Comparison of ENCODE assay signal across 2 cellular contexts in the genomic region with DNA sequence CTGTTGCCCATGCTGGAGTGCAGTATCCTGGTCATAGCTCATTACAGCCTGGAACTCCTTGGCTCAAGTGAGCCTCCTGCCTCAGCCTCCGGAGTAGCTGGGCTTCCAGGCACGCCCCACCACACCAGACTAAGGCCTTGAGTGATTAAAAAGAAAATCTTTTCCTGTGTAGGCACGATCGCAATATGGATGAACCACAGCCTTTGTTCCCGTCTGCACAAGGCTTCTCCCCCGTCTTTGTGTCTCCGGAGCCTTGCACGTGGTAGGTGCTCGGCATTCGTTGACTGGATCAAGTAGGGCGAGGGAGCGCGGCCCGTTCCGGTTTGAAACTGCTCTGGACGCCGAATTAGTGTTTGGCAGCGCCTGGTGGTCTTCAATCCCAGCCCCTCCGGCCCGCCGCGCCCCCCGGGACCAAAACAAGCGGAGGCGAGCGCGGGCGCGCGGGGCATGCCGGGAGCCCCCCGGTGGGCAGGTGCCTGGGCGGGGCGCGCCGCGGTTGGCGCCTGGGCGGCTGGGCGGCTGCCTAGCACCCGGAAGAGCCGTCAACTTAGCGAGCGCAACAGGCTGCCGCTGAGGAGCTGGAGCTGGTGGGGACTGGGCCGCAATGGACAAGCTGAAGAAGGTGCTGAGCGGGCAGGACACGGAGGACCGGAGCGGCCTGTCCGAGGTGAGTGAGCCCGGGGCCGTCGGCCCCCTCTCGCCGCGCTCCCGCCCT.
TF ChIP-seq lines count a peak whose summit lies in the region.

A gene (plus strand): TSS at position 529 of the 715 bp plus-strand sequence. CDS start 76 bp downstream, at position 605.

TF ChIP-seq in A549, 52 proteins besides CTCF, POLR2A, EP300 and RAD21 (continued from another document):
- TF ChIP-seq CHD4 (IDR thresholded peaks at IDR 0.05; ENCODE audit: borderline replicate concordance) (no peak), HOXB5 (CRISPR knock-in tag; IDR thresholded peaks at IDR 0.05) (peak; percentile 98), POLR2AphosphoS2 (conservative IDR thresholded peaks at IDR 0.05; ENCODE audit: low read length) (no peak), ZNF302 (CRISPR knock-in tag; IDR thresholded peaks at IDR 0.05) (peak; percentile 78), MYC (IDR thresholded peaks at IDR 0.05; ENCODE audit: borderline replicate concordance, low read length) (peak; percentile 86), RFX5 (IDR thresholded peaks at IDR 0.05) (no peak), GATA3 (IDR thresholded peaks at IDR 0.05; ENCODE audit: borderline replicate concordance) (no peak)
- TF ChIP-seq, protein P1, sequence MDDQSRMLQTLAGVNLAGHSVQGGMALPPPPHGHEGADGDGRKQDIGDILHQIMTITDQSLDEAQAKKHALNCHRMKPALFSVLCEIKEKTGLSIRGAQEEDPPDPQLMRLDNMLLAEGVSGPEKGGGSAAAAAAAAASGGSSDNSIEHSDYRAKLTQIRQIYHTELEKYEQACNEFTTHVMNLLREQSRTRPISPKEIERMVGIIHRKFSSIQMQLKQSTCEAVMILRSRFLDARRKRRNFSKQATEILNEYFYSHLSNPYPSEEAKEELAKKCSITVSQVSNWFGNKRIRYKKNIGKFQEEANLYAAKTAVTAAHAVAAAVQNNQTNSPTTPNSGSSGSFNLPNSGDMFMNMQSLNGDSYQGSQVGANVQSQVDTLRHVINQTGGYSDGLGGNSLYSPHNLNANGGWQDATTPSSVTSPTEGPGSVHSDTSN (IDR thresholded peaks at IDR 0.05): no peak
- TF ChIP-seq, protein P2, sequence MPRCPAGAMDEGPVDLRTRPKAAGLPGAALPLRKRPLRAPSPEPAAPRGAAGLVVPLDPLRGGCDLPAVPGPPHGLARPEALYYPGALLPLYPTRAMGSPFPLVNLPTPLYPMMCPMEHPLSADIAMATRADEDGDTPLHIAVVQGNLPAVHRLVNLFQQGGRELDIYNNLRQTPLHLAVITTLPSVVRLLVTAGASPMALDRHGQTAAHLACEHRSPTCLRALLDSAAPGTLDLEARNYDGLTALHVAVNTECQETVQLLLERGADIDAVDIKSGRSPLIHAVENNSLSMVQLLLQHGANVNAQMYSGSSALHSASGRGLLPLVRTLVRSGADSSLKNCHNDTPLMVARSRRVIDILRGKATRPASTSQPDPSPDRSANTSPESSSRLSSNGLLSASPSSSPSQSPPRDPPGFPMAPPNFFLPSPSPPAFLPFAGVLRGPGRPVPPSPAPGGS (IDR thresholded peaks at IDR 0.05): peak; percentile 87; the same call in 2 of the 3 replicates
- TF ChIP-seq, protein P3, sequence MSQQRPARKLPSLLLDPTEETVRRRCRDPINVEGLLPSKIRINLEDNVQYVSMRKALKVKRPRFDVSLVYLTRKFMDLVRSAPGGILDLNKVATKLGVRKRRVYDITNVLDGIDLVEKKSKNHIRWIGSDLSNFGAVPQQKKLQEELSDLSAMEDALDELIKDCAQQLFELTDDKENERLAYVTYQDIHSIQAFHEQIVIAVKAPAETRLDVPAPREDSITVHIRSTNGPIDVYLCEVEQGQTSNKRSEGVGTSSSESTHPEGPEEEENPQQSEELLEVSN (IDR thresholded peaks at IDR 0.05; ENCODE audit: borderline replicate concordance, low read depth): peak; percentile 95

TF ChIP-seq in WTC11, 78 proteins besides CTCF, POLR2A, EP300 and RAD21 (continued from another document and continues in another):
- TF ChIP-seq, protein P4, sequence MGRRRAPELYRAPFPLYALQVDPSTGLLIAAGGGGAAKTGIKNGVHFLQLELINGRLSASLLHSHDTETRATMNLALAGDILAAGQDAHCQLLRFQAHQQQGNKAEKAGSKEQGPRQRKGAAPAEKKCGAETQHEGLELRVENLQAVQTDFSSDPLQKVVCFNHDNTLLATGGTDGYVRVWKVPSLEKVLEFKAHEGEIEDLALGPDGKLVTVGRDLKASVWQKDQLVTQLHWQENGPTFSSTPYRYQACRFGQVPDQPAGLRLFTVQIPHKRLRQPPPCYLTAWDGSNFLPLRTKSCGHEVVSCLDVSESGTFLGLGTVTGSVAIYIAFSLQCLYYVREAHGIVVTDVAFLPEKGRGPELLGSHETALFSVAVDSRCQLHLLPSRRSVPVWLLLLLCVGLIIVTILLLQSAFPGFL (CRISPR knock-in tag; IDR thresholded peaks at IDR 0.05; ENCODE audit: borderline replicate concordance): no peak
- peak; percentile 77; the same call in 1 of the 2 replicates for TF ChIP-seq JUN (CRISPR knock-in tag; IDR thresholded peaks at IDR 0.05)
- no peak for TF ChIP-seq ZNF138 (CRISPR knock-in tag; conservative IDR thresholded peaks at IDR 0.05)
- TF ChIP-seq, protein P5, sequence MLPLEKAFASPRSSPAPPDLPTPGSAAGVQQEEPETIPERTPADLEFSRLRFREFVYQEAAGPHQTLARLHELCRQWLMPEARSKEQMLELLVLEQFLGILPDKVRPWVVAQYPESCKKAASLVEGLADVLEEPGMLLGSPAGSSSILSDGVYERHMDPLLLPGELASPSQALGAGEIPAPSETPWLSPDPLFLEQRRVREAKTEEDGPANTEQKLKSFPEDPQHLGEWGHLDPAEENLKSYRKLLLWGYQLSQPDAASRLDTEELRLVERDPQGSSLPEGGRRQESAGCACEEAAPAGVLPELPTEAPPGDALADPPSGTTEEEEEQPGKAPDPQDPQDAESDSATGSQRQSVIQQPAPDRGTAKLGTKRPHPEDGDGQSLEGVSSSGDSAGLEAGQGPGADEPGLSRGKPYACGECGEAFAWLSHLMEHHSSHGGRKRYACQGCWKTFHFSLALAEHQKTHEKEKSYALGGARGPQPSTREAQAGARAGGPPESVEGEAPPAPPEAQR (CRISPR knock-in tag; IDR thresholded peaks at IDR 0.05): no peak
- peak; percentile 87; the same call in 1 of the 2 replicates for TF ChIP-seq CREM (CRISPR knock-in tag; IDR thresholded peaks at IDR 0.05)
- no peak for TF ChIP-seq SMAD4 (CRISPR knock-in tag; IDR thresholded peaks at IDR 0.05)
- TF ChIP-seq, protein P6, sequence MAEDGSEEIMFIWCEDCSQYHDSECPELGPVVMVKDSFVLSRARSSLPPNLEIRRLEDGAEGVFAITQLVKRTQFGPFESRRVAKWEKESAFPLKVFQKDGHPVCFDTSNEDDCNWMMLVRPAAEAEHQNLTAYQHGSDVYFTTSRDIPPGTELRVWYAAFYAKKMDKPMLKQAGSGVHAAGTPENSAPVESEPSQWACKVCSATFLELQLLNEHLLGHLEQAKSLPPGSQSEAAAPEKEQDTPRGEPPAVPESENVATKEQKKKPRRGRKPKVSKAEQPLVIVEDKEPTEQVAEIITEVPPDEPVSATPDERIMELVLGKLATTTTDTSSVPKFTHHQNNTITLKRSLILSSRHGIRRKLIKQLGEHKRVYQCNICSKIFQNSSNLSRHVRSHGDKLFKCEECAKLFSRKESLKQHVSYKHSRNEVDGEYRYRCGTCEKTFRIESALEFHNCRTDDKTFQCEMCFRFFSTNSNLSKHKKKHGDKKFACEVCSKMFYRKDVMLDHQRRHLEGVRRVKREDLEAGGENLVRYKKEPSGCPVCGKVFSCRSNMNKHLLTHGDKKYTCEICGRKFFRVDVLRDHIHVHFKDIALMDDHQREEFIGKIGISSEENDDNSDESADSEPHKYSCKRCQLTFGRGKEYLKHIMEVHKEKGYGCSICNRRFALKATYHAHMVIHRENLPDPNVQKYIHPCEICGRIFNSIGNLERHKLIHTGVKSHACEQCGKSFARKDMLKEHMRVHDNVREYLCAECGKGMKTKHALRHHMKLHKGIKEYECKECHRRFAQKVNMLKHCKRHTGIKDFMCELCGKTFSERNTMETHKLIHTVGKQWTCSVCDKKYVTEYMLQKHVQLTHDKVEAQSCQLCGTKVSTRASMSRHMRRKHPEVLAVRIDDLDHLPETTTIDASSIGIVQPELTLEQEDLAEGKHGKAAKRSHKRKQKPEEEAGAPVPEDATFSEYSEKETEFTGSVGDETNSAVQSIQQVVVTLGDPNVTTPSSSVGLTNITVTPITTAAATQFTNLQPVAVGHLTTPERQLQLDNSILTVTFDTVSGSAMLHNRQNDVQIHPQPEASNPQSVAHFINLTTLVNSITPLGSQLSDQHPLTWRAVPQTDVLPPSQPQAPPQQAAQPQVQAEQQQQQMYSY (CRISPR knock-in tag; IDR thresholded peaks at IDR 0.05): no peak
- TF ChIP-seq, protein P7, sequence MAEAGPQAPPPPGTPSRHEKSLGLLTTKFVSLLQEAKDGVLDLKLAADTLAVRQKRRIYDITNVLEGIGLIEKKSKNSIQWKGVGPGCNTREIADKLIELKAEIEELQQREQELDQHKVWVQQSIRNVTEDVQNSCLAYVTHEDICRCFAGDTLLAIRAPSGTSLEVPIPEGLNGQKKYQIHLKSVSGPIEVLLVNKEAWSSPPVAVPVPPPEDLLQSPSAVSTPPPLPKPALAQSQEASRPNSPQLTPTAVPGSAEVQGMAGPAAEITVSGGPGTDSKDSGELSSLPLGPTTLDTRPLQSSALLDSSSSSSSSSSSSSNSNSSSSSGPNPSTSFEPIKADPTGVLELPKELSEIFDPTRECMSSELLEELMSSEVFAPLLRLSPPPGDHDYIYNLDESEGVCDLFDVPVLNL (CRISPR knock-in tag; IDR thresholded peaks at IDR 0.05; ENCODE audit: borderline replicate concordance, low read depth): peak; percentile 77
- TF ChIP-seq KAT7 (CRISPR knock-in tag; IDR thresholded peaks at IDR 0.05; ENCODE audit: borderline replicate concordance): peak; percentile 80; the same call in 1 of the 2 replicates
- TF ChIP-seq, protein P8, sequence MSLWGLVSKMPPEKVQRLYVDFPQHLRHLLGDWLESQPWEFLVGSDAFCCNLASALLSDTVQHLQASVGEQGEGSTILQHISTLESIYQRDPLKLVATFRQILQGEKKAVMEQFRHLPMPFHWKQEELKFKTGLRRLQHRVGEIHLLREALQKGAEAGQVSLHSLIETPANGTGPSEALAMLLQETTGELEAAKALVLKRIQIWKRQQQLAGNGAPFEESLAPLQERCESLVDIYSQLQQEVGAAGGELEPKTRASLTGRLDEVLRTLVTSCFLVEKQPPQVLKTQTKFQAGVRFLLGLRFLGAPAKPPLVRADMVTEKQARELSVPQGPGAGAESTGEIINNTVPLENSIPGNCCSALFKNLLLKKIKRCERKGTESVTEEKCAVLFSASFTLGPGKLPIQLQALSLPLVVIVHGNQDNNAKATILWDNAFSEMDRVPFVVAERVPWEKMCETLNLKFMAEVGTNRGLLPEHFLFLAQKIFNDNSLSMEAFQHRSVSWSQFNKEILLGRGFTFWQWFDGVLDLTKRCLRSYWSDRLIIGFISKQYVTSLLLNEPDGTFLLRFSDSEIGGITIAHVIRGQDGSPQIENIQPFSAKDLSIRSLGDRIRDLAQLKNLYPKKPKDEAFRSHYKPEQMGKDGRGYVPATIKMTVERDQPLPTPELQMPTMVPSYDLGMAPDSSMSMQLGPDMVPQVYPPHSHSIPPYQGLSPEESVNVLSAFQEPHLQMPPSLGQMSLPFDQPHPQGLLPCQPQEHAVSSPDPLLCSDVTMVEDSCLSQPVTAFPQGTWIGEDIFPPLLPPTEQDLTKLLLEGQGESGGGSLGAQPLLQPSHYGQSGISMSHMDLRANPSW (CRISPR knock-in tag; conservative IDR thresholded peaks at IDR 0.05; ENCODE audit: low read depth): no peak
- peak; percentile 25; the same call in 1 of the 2 replicates for TF ChIP-seq ELF4 (CRISPR knock-in tag; IDR thresholded peaks at IDR 0.05; ENCODE audit: low read depth)
- peak; percentile 53; the same call in 1 of the 2 replicates for TF ChIP-seq NR2C2 (CRISPR knock-in tag; IDR thresholded peaks at IDR 0.05)
- TF ChIP-seq TEAD1 (CRISPR knock-in tag; IDR thresholded peaks at IDR 0.05): peak; percentile 89
- 0 out of 2 replicates have a peak, but pooled peaks have one; percentile 41 for TF ChIP-seq ATF1 (CRISPR knock-in tag; IDR thresholded peaks at IDR 0.05)
- TF ChIP-seq MXD4 (CRISPR knock-in tag; IDR thresholded peaks at IDR 0.05; ENCODE audit: borderline replicate concordance): no peak
- TF ChIP-seq NFE2L1 (CRISPR knock-in tag; IDR thresholded peaks at IDR 0.05): peak; percentile 14; the same call in 1 of the 2 replicates
- peak; percentile 69; the same call in 1 of the 2 replicates for TF ChIP-seq RELA (CRISPR knock-in tag; IDR thresholded peaks at IDR 0.05; ENCODE audit: borderline replicate concordance)
- TF ChIP-seq, protein P9, sequence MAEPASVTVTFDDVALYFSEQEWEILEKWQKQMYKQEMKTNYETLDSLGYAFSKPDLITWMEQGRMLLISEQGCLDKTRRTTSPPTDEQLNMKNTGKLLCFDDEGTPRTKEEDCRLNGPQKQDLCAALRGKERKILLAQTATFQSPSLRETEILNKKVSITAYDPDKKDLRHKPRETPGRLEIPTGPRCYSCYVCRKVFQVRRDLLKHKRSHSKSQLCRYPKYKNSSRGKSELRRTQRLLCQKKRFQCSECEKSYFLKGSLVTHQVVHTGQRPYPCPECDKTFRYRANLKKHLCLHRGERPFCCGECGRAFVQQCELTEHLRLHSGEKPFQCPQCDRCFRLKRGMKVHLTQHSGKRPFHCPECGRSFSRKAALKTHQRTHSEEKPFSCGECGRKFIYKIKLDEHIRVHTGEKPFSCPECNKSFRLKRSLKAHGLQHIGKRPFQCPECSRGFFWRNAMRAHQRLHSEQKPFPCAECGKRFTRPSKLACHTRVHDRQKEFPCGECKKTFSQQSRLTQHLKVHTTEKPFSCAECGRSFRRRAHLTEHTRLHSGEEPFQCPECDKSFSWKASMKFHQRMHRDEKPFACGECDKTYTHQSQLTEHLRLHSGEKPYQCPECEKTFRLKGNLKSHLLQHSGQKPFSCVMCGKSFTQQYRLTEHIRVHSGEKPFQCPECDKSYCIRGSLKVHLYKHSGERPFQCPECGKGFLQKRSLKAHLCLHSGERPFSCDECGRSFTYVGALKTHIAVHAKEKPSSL (CRISPR knock-in tag; conservative IDR thresholded peaks at IDR 0.05): no peak
- TF ChIP-seq, protein P10, sequence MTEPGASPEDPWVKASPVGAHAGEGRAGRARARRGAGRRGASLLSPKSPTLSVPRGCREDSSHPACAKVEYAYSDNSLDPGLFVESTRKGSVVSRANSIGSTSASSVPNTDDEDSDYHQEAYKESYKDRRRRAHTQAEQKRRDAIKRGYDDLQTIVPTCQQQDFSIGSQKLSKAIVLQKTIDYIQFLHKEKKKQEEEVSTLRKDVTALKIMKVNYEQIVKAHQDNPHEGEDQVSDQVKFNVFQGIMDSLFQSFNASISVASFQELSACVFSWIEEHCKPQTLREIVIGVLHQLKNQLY (CRISPR knock-in tag; IDR thresholded peaks at IDR 0.05): no peak
- no peak for TF ChIP-seq RORB (CRISPR knock-in tag; IDR thresholded peaks at IDR 0.05)
- TF ChIP-seq FOXK1 (CRISPR knock-in tag; IDR thresholded peaks at IDR 0.05): peak; percentile 87
- TF ChIP-seq, protein P11, sequence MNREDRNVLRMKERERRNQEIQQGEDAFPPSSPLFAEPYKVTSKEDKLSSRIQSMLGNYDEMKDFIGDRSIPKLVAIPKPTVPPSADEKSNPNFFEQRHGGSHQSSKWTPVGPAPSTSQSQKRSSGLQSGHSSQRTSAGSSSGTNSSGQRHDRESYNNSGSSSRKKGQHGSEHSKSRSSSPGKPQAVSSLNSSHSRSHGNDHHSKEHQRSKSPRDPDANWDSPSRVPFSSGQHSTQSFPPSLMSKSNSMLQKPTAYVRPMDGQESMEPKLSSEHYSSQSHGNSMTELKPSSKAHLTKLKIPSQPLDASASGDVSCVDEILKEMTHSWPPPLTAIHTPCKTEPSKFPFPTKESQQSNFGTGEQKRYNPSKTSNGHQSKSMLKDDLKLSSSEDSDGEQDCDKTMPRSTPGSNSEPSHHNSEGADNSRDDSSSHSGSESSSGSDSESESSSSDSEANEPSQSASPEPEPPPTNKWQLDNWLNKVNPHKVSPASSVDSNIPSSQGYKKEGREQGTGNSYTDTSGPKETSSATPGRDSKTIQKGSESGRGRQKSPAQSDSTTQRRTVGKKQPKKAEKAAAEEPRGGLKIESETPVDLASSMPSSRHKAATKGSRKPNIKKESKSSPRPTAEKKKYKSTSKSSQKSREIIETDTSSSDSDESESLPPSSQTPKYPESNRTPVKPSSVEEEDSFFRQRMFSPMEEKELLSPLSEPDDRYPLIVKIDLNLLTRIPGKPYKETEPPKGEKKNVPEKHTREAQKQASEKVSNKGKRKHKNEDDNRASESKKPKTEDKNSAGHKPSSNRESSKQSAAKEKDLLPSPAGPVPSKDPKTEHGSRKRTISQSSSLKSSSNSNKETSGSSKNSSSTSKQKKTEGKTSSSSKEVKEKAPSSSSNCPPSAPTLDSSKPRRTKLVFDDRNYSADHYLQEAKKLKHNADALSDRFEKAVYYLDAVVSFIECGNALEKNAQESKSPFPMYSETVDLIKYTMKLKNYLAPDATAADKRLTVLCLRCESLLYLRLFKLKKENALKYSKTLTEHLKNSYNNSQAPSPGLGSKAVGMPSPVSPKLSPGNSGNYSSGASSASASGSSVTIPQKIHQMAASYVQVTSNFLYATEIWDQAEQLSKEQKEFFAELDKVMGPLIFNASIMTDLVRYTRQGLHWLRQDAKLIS (CRISPR knock-in tag; IDR thresholded peaks at IDR 0.05; ENCODE audit: borderline replicate concordance): no peak
- TF ChIP-seq ZBTB21 (CRISPR knock-in tag; IDR thresholded peaks at IDR 0.05; ENCODE audit: borderline replicate concordance): no peak
